10 cellular contexts compared by ENCODE assay signal in genomic region chr12:51863363-51863920, GRCh38. TPM values are rescaled to one million over a fixed set of nuclear protein-coding genes. Genes with fewer than 3 reads are reported as not detected.
DNase-seq lines count a peak whose midpoint lies in the region; ATAC-seq and TF ChIP-seq lines count a peak whose summit lies in the region.
"Had no signal": no experiment of that assay in that cellular context is flagged by ENCODE, and none has a peak within 500 bp of the region (broad histone marks: within the 10 kb centered on the region; RNA-seq: fewer than 3 reads in every experiment).

No MANE protein-coding gene starts in this region.

- H3K4me2 ChIP-seq in BLaER1 treated with 17β-estradiol and CSF1 and Interleukin-3, amounts not matched to agents 10 nM and 100 nM = peak overlapping the region; percentile 81 to 99 (median 93)

- ATAC-seq in HG02798 (IDR thresholded peaks at IDR 0.05; ENCODE audit: poor library complexity, unreplicated experiment) (no peak), GM18517 (IDR thresholded peaks at IDR 0.05; ENCODE audit: unreplicated experiment) (no peak)

- no peaks in the 10 kb centered on the region for H3K9me3 ChIP-seq in BLaER1 treated with 17β-estradiol and CSF1 and Interleukin-3, amounts not matched to agents 10 nM and 100 nM (replicated peaks in 1 of 11)
- no peaks in the 10 kb centered on the region for H3K9me3 ChIP-seq in HUES64 (ENCODE audit: insufficient read depth, low read depth, low read length)

- peaks cover 18 to 41% (median 27%) of the 10 kb centered on the region in 11 experiments for H3K27me3 ChIP-seq in BLaER1 treated with 17β-estradiol and CSF1 and Interleukin-3, amounts not matched to agents 10 nM and 100 nM
- H3K27me3 ChIP-seq in HUES64 (ENCODE audit: insufficient read depth, low read length) = peaks cover 30% of the 10 kb centered on the region

- H3K27me3 Mint-ChIP-seq in progenitor cell of endocrine pancreas = peaks cover 36% of the 10 kb centered on the region

- no peak for DNase-seq in epithelial cell of proximal tubule (ENCODE audit: low read depth)
- no peak for DNase-seq in progenitor cell of endocrine pancreas (ENCODE audit: low spot score, unreplicated experiment)
- no peak for DNase-seq in GDM1 (lab: John Stamatoyannopoulos, UW)
- DNase-seq in NCI-H1694 treated with DMSO at 0.1 percent for 48 hours (lab: John Stamatoyannopoulos, UW) = no peak
- DNase-seq: T-helper 9 cell had no signal

- WGBS in HUES64 = under 1% methylated on average over 17 of the region's 17 CpGs

- H3K9me3 Mint-ChIP-seq in progenitor cell of endocrine pancreas (ENCODE audit: low read depth) = no peaks in the 10 kb centered on the region

- H3K4me1 ChIP-seq in BLaER1 treated with 17β-estradiol and CSF1 and Interleukin-3, amounts not matched to agents 10 nM and 100 nM = peaks cover 39 to 62% (median 57%) of the 10 kb centered on the region in 10 experiments
- H3K4me1 ChIP-seq in HUES64 (ENCODE audit: insufficient read depth, low read length) = peaks cover 34% of the 10 kb centered on the region

- H3K4me3 ChIP-seq in BLaER1 treated with 17β-estradiol and CSF1 and Interleukin-3, amounts not matched to agents 10 nM and 100 nM = peak overlapping the region in 5 of 10 experiments; percentile 43 to 64 (median 49); a peak in 6 of 20 replicates
- peak overlapping the region; percentile 66 for H3K4me3 ChIP-seq in HUES64 (ENCODE audit: low read length)
- H3K4me3 ChIP-seq in epithelial cell of proximal tubule (ENCODE audit: low read depth, low read length) = peak overlapping the region; percentile 47

- peaks cover 14% of the 10 kb centered on the region for H3K4me1 Mint-ChIP-seq in progenitor cell of endocrine pancreas (ENCODE audit: low read depth)

- H4K20me1 ChIP-seq in BLaER1 treated with 17β-estradiol and CSF1 and Interleukin-3, amounts not matched to agents 10 nM and 100 nM = no peaks in the 10 kb centered on the region; a peak in 1 of 22 replicates

- peak overlapping the region in 9 of 11 experiments; percentile 6 to 70 (median 54); a peak in 12 of 22 replicates for H3K9ac ChIP-seq in BLaER1 treated with 17β-estradiol and CSF1 and Interleukin-3, amounts not matched to agents 10 nM and 100 nM
- peak overlapping the region; percentile 69 for H3K9ac ChIP-seq in HUES64 (ENCODE audit: low read depth, low read length)

- H3K36me3 Mint-ChIP-seq in progenitor cell of endocrine pancreas (ENCODE audit: insufficient read depth) = no peaks in the 10 kb centered on the region

- H3K27ac Mint-ChIP-seq in progenitor cell of endocrine pancreas = peak overlapping the region; percentile 89

- TF ChIP-seq CTCF in epithelial cell of proximal tubule (conservative IDR thresholded peaks at IDR 0.05; ENCODE audit: low read depth, low read length) (no peak), progenitor cell of endocrine pancreas (IDR thresholded peaks at IDR 0.05; ENCODE audit: unreplicated experiment) (no peak)

- H3K36me3 ChIP-seq in BLaER1 treated with 17β-estradiol and CSF1 and Interleukin-3, amounts not matched to agents 10 nM and 100 nM = no peaks in the 10 kb centered on the region
- H3K36me3 ChIP-seq in HUES64 (ENCODE audit: insufficient read depth, low read length) = no peaks in the 10 kb centered on the region

- H3K4me3 Mint-ChIP-seq in progenitor cell of endocrine pancreas (ENCODE audit: low read depth) = peak overlapping the region; percentile 64

- peak overlapping the region in 6 of 11 experiments; percentile 54 to 69 (median 61); a peak in 10 of 22 replicates for H3K27ac ChIP-seq in BLaER1 treated with 17β-estradiol and CSF1 and Interleukin-3, amounts not matched to agents 10 nM and 100 nM
- H3K27ac ChIP-seq in HUES64 (ENCODE audit: low read depth, low read length) = peak overlapping the region; percentile 87

RNA-seq across cellular contexts. Expression of gene FIGNL2, which starts 14.9 kb away (rescaled TPM):
- 11.2 TPM for polyA plus RNA-seq in HUES64 (2013, experiment 1 of 2)
- 15.0 TPM for polyA plus RNA-seq in HUES64 (2013, experiment 2 of 2)
- total RNA-seq in epithelial cell of proximal tubule (0.29 and 3.7 TPM in 2 replicates), progenitor cell of endocrine pancreas (44.5 and 46.7 TPM in 2 replicates)

RNA-seq across cellular contexts. Expression of gene ANKRD33, which starts 24.5 kb away (rescaled TPM):
- 0.15 TPM for polyA plus RNA-seq in HUES64 (2013, experiment 1 of 2)
- 0.13 TPM for polyA plus RNA-seq in HUES64 (2013, experiment 2 of 2)
- total RNA-seq in epithelial cell of proximal tubule (not detected in 2 replicates), progenitor cell of endocrine pancreas (0.14 and 0.44 TPM in 2 replicates)
- total RNA-seq: NCI-H460 had no signal

RNA-seq across cellular contexts. Expression of gene ACVRL1, which starts 43.9 kb away (rescaled TPM):
- polyA plus RNA-seq in HUES64 (2013, experiment 1 of 2) = 0.30 TPM
- 1.3 TPM for polyA plus RNA-seq in HUES64 (2013, experiment 2 of 2)
- total RNA-seq in epithelial cell of proximal tubule (2.4 and 3.6 TPM in 2 replicates), progenitor cell of endocrine pancreas (0.18 TPM in 1 of 2 replicates, not detected in the other)
- total RNA-seq: NCI-H460 had no signal
